In genomic region chr3:16173696-16174355, GRCh38 we compare ENCODE assay signal across 1 cellular context.
TF ChIP-seq lines count a peak whose summit lies in the region.

No MANE protein-coding gene starts in this region.

TF ChIP-seq in SK-N-SH treated with all-trans-retinoic acid at 6 μM for 48 hours, 23 proteins besides CTCF, POLR2A, EP300 and RAD21 (continued from another document):
- TF ChIP-seq TSHZ2 (CRISPR knock-in tag; IDR thresholded peaks at IDR 0.05) (no peak), SNAI2 (CRISPR knock-in tag; IDR thresholded peaks at IDR 0.05) (no peak), GLIS3 (CRISPR knock-in tag; IDR thresholded peaks at IDR 0.05) (no peak), TOX (CRISPR knock-in tag; IDR thresholded peaks at IDR 0.05; ENCODE audit: borderline replicate concordance) (no peak)
